ENCODE assay signal across 11 cellular contexts in genomic region chr11:111528557-111528956, GRCh38. TPM values are rescaled to one million over a fixed set of nuclear protein-coding genes. Genes with fewer than 3 reads are reported as not detected.
DNase-seq lines count a peak whose midpoint lies in the region; ATAC-seq and TF ChIP-seq lines count a peak whose summit lies in the region.
"Had no signal": no experiment of that assay in that cellular context is flagged by ENCODE, and none has a peak within 500 bp of the region (broad histone marks: within the 10 kb centered on the region; RNA-seq: fewer than 3 reads in every experiment).

No MANE protein-coding gene starts in this region.

- H3K4me1 ChIP-seq in A673 (ENCODE audit: insufficient read depth, low read length, poor library complexity, severe bottlenecking) (no peaks in the 10 kb centered on the region), DOHH2 (ENCODE audit: control insufficient read depth, low read length) (no peaks in the 10 kb centered on the region), OCI-LY7 (ENCODE audit: insufficient read depth, low read length, poor library complexity, severe bottlenecking) (no peaks in the 10 kb centered on the region), left ventricle myocardium inferior (no peaks in the 10 kb centered on the region)

- BruUV-seq in A673 (replicated peaks; lab: Mats Ljungman, UMichigan) (no TSS peak), OCI-LY7 (replicated peaks; lab: Mats Ljungman, UMichigan) (no TSS peak)

- intact Hi-C loops in A673 (cut with micrococcal nuclease; ENCODE audit: unreplicated experiment): loop anchor here (2.0 kb wide), 1 partner anchor 74 kb away; no protein-coding TSS in a partner anchor
- intact Hi-C loops in OCI-LY7 (cut with micrococcal nuclease; ENCODE audit: unreplicated experiment): no loop called here
- intact Hi-C loops in left ventricle myocardium inferior (cut with micrococcal nuclease): no loop called here
- intact Hi-C loops in left colon (cut with DNase I, micrococcal nuclease): no loop called here

- no peaks in the 10 kb centered on the region for H3K36me3 ChIP-seq in A673 (ENCODE audit: insufficient read depth, low read length, poor library complexity, severe bottlenecking)
- no peaks in the 10 kb centered on the region for H3K36me3 ChIP-seq in DOHH2 (ENCODE audit: control insufficient read depth, low read length)
- no peaks in the 10 kb centered on the region for H3K36me3 ChIP-seq in OCI-LY7 (ENCODE audit: insufficient read depth, low read length)
- H3K36me3 ChIP-seq in left ventricle myocardium inferior: no peaks in the 10 kb centered on the region

- H3F3A ChIP-seq in DOHH2 (ENCODE audit: control insufficient read depth, insufficient read depth): no peaks in the 10 kb centered on the region

- H3K4me3 ChIP-seq in A673 (ENCODE audit: low read depth, low read length, poor library complexity, severe bottlenecking) (no peak overlapping the region), DOHH2 (ENCODE audit: low read length) (no peak overlapping the region), OCI-LY7 (ENCODE audit: low read depth, low read length, poor library complexity, severe bottlenecking) (no peak overlapping the region), left ventricle myocardium inferior (no peak overlapping the region)
- H3K4me3 ChIP-seq: hepatocyte had no signal

- no peak overlapping the region for H2AFZ ChIP-seq in OCI-LY7 (ENCODE audit: low read length)
- H2AFZ ChIP-seq: hepatocyte had no signal

- CTCF ChIA-PET in A673 (lab: Charles Lee) (interaction anchor here (1.0 kb wide), 1 partner anchor 74 kb away, joined by 5 read pairs; no protein-coding TSS in a partner anchor), OCI-LY7 (lab: Charles Lee; ENCODE audit: unreplicated experiment) (no interaction called here)

- H3K27me3 ChIP-seq in A673 (replicated peaks; ENCODE audit: insufficient read depth, low read depth, low read length, poor library complexity): no peaks in the 10 kb centered on the region
- H3K27me3 ChIP-seq in DOHH2 (ENCODE audit: control insufficient read depth, low read length): peaks cover 12% of the 10 kb centered on the region; the same call in 1 of the 2 replicates
- H3K27me3 ChIP-seq in left ventricle myocardium inferior (ENCODE audit: low read depth): peaks cover 11% of the 10 kb centered on the region
- H3K27me3 ChIP-seq: hepatocyte had no signal

- TF ChIP-seq CTCF in A673 (conservative IDR thresholded peaks at IDR 0.05; ENCODE audit: low read depth, low read length): peak; percentile 42; the same call in 1 of the 2 replicates
- peak; percentile 29 for TF ChIP-seq CTCF in DOHH2 (IDR thresholded peaks at IDR 0.05; ENCODE audit: low read depth, low read length, poor library complexity, severe bottlenecking)
- TF ChIP-seq CTCF in OCI-LY7 (conservative IDR thresholded peaks at IDR 0.05; ENCODE audit: low read length): 0 out of 2 replicates have a peak, but pooled peaks have one; percentile 53
- TF ChIP-seq CTCF in left ventricle myocardium inferior (IDR thresholded peaks at IDR 0.05; ENCODE audit: borderline replicate concordance): no peak

- no peaks in the 10 kb centered on the region for H4K20me1 ChIP-seq in DOHH2 (ENCODE audit: control insufficient read depth, insufficient read depth, low read depth, low read length)
- no peaks in the 10 kb centered on the region for H4K20me1 ChIP-seq in OCI-LY7 (ENCODE audit: insufficient read depth, low read length)

- H3K9me3 ChIP-seq in A673 (ENCODE audit: low read depth, low read length, poor library complexity, severe bottlenecking) (no peaks in the 10 kb centered on the region), DOHH2 (ENCODE audit: control insufficient read depth, insufficient read depth, low read length) (no peaks in the 10 kb centered on the region), OCI-LY7 (ENCODE audit: low read length) (no peaks in the 10 kb centered on the region), left ventricle myocardium inferior (replicated peaks) (no peaks in the 10 kb centered on the region)

- H3K9me2 ChIP-seq in DOHH2 (replicated peaks; ENCODE audit: control insufficient read depth, low read length) (no peaks in the 10 kb centered on the region), OCI-LY7 (ENCODE audit: insufficient read depth, low read length) (no peaks in the 10 kb centered on the region)

- DNase-seq in A673 (ENCODE audit: low spot score): peak; percentile 40
- DNase-seq in OCI-LY7 (ENCODE audit: low spot score): peak; percentile 8
- DNase-seq in central memory CD4-positive, alpha-beta T cell: peak; percentile 45
- DNase-seq in left ventricle myocardium inferior: no peak
- DNase-seq in stimulated activated CD8-positive, alpha-beta memory T cell treated with anti-CD3 and anti-CD28 coated beads, Interleukin-4, amount 100 ng/mL, for 48 hours: no peak
- DNase-seq in left colon: no peak
- no peak for DNase-seq in NOMO-1 treated with dmso at 0.1 percent for 144 hours (lab: John Stamatoyannopoulos, UW; ENCODE audit: unreplicated experiment)
- DNase-seq: NCI-H1930 had no signal

- H3K4me2 ChIP-seq in DOHH2 (ENCODE audit: low read length) (no peak overlapping the region), OCI-LY7 (ENCODE audit: low read length) (no peak overlapping the region)
- H3K4me2 ChIP-seq: hepatocyte had no signal

- H3K27ac ChIP-seq in A673 (ENCODE audit: low read depth, low read length, poor library complexity, severe bottlenecking) (no peak overlapping the region), DOHH2 (ENCODE audit: low read depth, low read length) (no peak overlapping the region), OCI-LY7 (ENCODE audit: low read depth, low read length, poor library complexity, severe bottlenecking) (no peak overlapping the region), left ventricle myocardium inferior (replicated peaks) (no peak overlapping the region)
- H3K27ac ChIP-seq: hepatocyte had no signal

- ATAC-seq in left colon: no peak

- POLR2A ChIA-PET in A673 (lab: Charles Lee; ENCODE audit: low non-redundant PET): no interaction called here
- POLR2A ChIA-PET in OCI-LY7 (lab: Charles Lee): no interaction called here

- H3K79me2 ChIP-seq in DOHH2 (ENCODE audit: control insufficient read depth, low read length) (no peaks in the 10 kb centered on the region), OCI-LY7 (ENCODE audit: insufficient read depth, low read depth, low read length) (no peaks in the 10 kb centered on the region)
- H3K79me2 ChIP-seq: hepatocyte had no signal

RNA-seq across cellular contexts. Expression of gene LAYN, which starts 12.0 kb away (rescaled TPM):
- total RNA-seq in A673 (2021): 9.6 and 10.0 TPM in 2 replicates
- total RNA-seq in OCI-LY7 (2014; rRNA removed; shearing (Covaris generic)): not detected in 2 replicates
- not detected in 2 replicates for total RNA-seq in OCI-LY7 (2022)
- total RNA-seq in left ventricle myocardium inferior: 2.8 TPM
- total RNA-seq in left colon: 1 to 10 TPM; 1.9 to 4.6 TPM

RNA-seq across cellular contexts. Expression of gene HOATZ, which starts 14.0 kb away (rescaled TPM):
- total RNA-seq in A673 (2021): 0.58 TPM in 1 of 2 replicates, not detected in the other
- total RNA-seq in OCI-LY7 (2014; rRNA removed; shearing (Covaris generic)): not detected in 2 replicates
- not detected in 2 replicates for total RNA-seq in OCI-LY7 (2022)
- total RNA-seq in left ventricle myocardium inferior: not detected
- not detected for total RNA-seq in left colon
- total RNA-seq: hepatocyte, mesothelial cell of epicardium had no signal

RNA-seq across cellular contexts. Expression of gene BTG4, which starts 16.4 kb away (rescaled TPM):
- total RNA-seq in A673 (2021) (not detected in 2 replicates), OCI-LY7 (2022) (not detected in 2 replicates), left ventricle myocardium inferior (not detected), left colon (not detected)
- not detected in 2 replicates for total RNA-seq in OCI-LY7 (2014; rRNA removed; shearing (Covaris generic))
- total RNA-seq: hepatocyte, mesothelial cell of epicardium had no signal

Comparison
In these comparisons a context has a peak if more than half of its experiments do, and no peak if none do; other contexts are left out.
1. DNase-seq: peak in A673 (single experiment), OCI-LY7 (single experiment) and central memory CD4-positive, alpha-beta T cell (single experiment); none in left ventricle myocardium inferior (single experiment), stimulated activated CD8-positive, alpha-beta memory T cell treated with anti-CD3 and anti-CD28 coated beads, Interleukin-4, amount 100 ng/mL, for 48 hours (single experiment), left colon (0 of 2) and NOMO-1 treated with dmso at 0.1 percent for 144 hours (single experiment).